11 cellular contexts compared by ENCODE assay signal in the genomic region with DNA sequence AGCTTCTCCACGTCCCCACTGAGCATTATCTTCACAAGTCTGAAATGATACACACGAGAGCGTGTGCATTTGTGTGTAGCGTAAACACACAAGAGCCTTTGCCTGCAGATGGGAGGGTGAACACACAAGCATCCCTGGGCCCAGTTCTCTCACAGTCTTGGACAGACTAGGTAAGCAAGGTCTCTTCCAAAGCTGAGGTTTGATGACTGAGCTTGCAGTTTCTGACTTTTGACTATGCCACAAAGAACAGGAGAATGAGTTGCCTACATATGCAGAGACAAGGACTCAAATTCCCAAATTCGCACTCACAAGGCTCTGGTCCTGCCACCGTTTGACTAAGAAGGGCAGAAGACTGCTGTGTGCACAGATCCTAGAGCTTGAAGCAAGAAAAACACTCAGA. TPM values are rescaled to one million over a fixed set of nuclear protein-coding genes. Genes with fewer than 3 reads are reported as not detected.
DNase-seq lines count a peak whose midpoint lies in the region; ATAC-seq and TF ChIP-seq lines count a peak whose summit lies in the region.
"Had no signal": no experiment of that assay in that cellular context is flagged by ENCODE, and none has a peak within 500 bp of the region (broad histone marks: within the 10 kb centered on the region; RNA-seq: fewer than 3 reads in every experiment).

No MANE protein-coding gene starts in this region.

- in situ Hi-C loops in HAP-1 (cut with MboI; ENCODE audit: low sequenced_read_pairs) = no loop called here

- peak; percentile 4 for ATAC-seq in HG02938 (IDR thresholded peaks at IDR 0.05; ENCODE audit: unreplicated experiment)

- peaks cover 88% of the 10 kb centered on the region for H3K4me1 Mint-ChIP-seq in activated T-cell treated with anti-CD3 and anti-CD28 coated beads, Interleukin-2, amount 50 U/mL, for 24 hours (ENCODE audit: low read depth)
- peaks cover 89% of the 10 kb centered on the region for H3K4me1 Mint-ChIP-seq in brain

- H3K4me3 ChIP-seq in HAP-1 = no peak overlapping the region
- H3K4me3 ChIP-seq: SJSA1, upper lobe of left lung had no signal

- no peak overlapping the region for H3K4me3 Mint-ChIP-seq in activated T-cell treated with anti-CD3 and anti-CD28 coated beads, Interleukin-2, amount 50 U/mL, for 24 hours
- no peak overlapping the region for H3K4me3 Mint-ChIP-seq in brain

- H3K27ac Mint-ChIP-seq in activated T-cell treated with anti-CD3 and anti-CD28 coated beads, Interleukin-2, amount 50 U/mL, for 24 hours = peak overlapping the region; percentile 91
- H3K27ac Mint-ChIP-seq in brain = peak overlapping the region in 3 of 5 experiments; percentile 29 to 72 (median 40)

- no peak for TF ChIP-seq CTCF in brain (conservative IDR thresholded peaks at IDR 0.05)

- no peaks in the 10 kb centered on the region for H3K9me3 Mint-ChIP-seq in activated T-cell treated with anti-CD3 and anti-CD28 coated beads, Interleukin-2, amount 50 U/mL, for 24 hours
- no peaks in the 10 kb centered on the region for H3K9me3 Mint-ChIP-seq in brain

- H3K36me3 Mint-ChIP-seq in activated T-cell treated with anti-CD3 and anti-CD28 coated beads, Interleukin-2, amount 50 U/mL, for 24 hours (ENCODE audit: low read depth) = peaks cover 58% of the 10 kb centered on the region
- H3K36me3 Mint-ChIP-seq in brain = peaks cover 43% of the 10 kb centered on the region

- peak overlapping the region; percentile 91 for H3K27ac ChIP-seq in substantia nigra (ENCODE audit: low read depth, low read length, poor library complexity, severe bottlenecking)
- H3K27ac ChIP-seq: SJSA1 had no signal

- H3K27me3 Mint-ChIP-seq in activated T-cell treated with anti-CD3 and anti-CD28 coated beads, Interleukin-2, amount 50 U/mL, for 24 hours = no peaks in the 10 kb centered on the region
- no peaks in the 10 kb centered on the region for H3K27me3 Mint-ChIP-seq in brain

- H3K36me3 ChIP-seq in HAP-1 (replicated peaks) = peaks cover 6% of the 10 kb centered on the region; the same call in 1 of the 2 replicates
- H3K36me3 ChIP-seq: SJSA1 had no signal

- H3K4me1 ChIP-seq in HAP-1 = peaks cover 57% of the 10 kb centered on the region
- H3K4me1 ChIP-seq: SJSA1 had no signal

- no peak for DNase-seq in activated T-cell treated with anti-CD3 and anti-CD28 coated beads, Interleukin-2, amount 50 U/mL, for 24 hours
- DNase-seq in activated T-cell treated with anti-CD3 and anti-CD28 coated beads for 4 hours = no peak
- no peak for DNase-seq in substantia nigra (lab: John Stamatoyannopoulos, UW)
- no peak for DNase-seq in NCI-H1092 treated with DMSO at 0.1 percent for 48 hours (lab: John Stamatoyannopoulos, UW)
- no peak for DNase-seq in stimulated activated CD4-positive, alpha-beta T cell treated with anti-CD3 and anti-CD28 coated beads, Interleukin-4, amount 100 ng/mL, for 1 hour
- no peak for DNase-seq in HAP-1 (ENCODE audit: low spot score in 2 of 2)
- DNase-seq: NCI-H2081, upper lobe of left lung had no signal

- no peaks in the 10 kb centered on the region for H3K9me3 ChIP-seq in HAP-1
- H3K9me3 ChIP-seq: SJSA1, upper lobe of left lung had no signal

- H3K27me3 ChIP-seq in HAP-1 (ENCODE audit: low read depth) = no peaks in the 10 kb centered on the region
- H3K27me3 ChIP-seq: SJSA1, upper lobe of left lung had no signal

RNA-seq across cellular contexts. Expression of a gene that starts 55.8 kb away (rescaled TPM):
- 25.9 TPM for polyA plus RNA-seq in brain (ENCODE audit: insufficient read depth, low read depth, low replicate concordance)
